ENCODE assay signal across 8 cellular contexts in the genomic region with DNA sequence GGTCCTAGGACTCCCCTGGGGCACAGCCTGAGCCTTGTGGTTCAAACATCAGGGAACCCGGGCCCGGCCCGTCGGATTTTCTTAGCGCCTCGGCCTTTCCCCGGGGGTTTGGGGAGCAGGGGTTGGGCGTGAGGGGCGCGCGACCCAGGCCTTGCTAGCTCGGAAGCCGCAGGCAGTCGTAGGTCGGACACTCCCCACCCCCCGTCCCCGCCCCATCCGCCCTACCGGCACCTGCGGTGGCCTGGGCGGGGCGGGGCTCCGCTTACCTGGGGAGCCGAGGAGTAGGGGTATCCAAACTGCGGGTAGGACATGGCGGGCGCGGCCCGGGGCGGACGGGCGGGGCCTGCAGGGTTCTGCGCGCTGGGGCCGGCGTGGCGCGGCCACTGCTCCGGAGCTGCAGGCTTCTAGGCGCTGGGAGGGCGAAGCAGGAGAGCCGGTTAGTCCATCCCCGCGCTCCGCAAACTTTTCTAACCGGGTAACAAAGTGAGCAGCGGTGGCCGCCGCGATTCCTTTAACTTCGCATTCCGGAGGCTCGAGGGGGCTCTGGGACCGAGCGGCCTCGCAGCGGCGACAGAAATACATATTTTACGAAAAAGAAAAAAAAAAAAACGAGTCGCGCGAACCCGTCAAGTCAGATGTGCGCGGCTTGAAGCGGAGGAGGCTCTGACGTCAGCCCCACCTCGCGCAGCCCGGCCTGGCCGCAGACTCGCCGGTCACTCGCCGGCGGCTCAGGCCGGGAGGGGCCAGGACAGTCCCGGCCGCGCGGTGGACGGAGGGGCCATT. TPM values are rescaled to one million over a fixed set of nuclear protein-coding genes. Genes with fewer than 3 reads are reported as not detected.
DNase-seq lines count a peak whose midpoint lies in the region; ATAC-seq, FAIRE-seq and TF ChIP-seq lines count a peak whose summit lies in the region.

Gene IRX4 (minus strand): TSS at position 589 of the 783 bp plus-strand sequence. CDS start 278 bp downstream, at position 311.

- H3K4me1 ChIP-seq in RWPE2 (ENCODE audit: insufficient read depth, poor library complexity, severe bottlenecking) (peaks cover 7% of the 10 kb centered on the region), heart right ventricle (peaks cover 0 to 33% (median 25%) of the 10 kb centered on the region in 9 donors), rectal smooth muscle tissue (ENCODE audit: control insufficient read depth, insufficient read depth, low read length) (peaks cover 2% of the 10 kb centered on the region)

- 4% methylated on average over 83 of the region's 83 CpGs for WGBS in heart right ventricle, 2 donors

- H3K4me3 ChIP-seq in RWPE2 (ENCODE audit: severe bottlenecking) (peak within 1 kb of the TSS; percentile 83), heart right ventricle (peak within 1 kb of the TSS; percentile 21 to 59 (median 45)), rectal smooth muscle tissue (ENCODE audit: low read length) (peak within 1 kb of the TSS; percentile 8)

- DNase-seq in GM03348 (ENCODE audit: low spot score) (peak; percentile 60), RWPE2 (ENCODE audit: low spot score) (peak; percentile 76), heart right ventricle (no peak), sciatic nerve (ENCODE audit: low spot score) (no peak), D721Med (ENCODE audit: insufficient read length, low spot score) (no peak)
- no peak for DNase-seq in effector CD4-positive, alpha-beta T cell

- peak; percentile 15 for ATAC-seq in RWPE2 (ENCODE audit: low read depth)
- peak in 6 of 8 donors; percentile 31 to 58 (median 46) for ATAC-seq in heart right ventricle
- no peak for ATAC-seq in sciatic nerve
- no peak for ATAC-seq in HG03469 (IDR thresholded peaks at IDR 0.05; ENCODE audit: unreplicated experiment)

- peak within 1 kb of the TSS; percentile 78 for H3K27ac ChIP-seq in RWPE2 (ENCODE audit: poor library complexity, severe bottlenecking)
- H3K27ac ChIP-seq in heart right ventricle: peak within 1 kb of the TSS in 8 of 10 donors; percentile 35 to 75 (median 52)
- no peak within 1 kb of the TSS for H3K27ac ChIP-seq in rectal smooth muscle tissue (ENCODE audit: low read depth, low read length)

- TF ChIP-seq CTCF in RWPE2 (IDR thresholded peaks at IDR 0.05; ENCODE audit: poor library complexity, severe bottlenecking): no peak
- TF ChIP-seq CTCF in heart right ventricle (IDR thresholded peaks at IDR 0.05): no peak
- no peak for TF ChIP-seq CTCF in D721Med (IDR thresholded peaks at IDR 0.05; ENCODE audit: insufficient read depth, missing control alignments)

- H3K9me3 ChIP-seq in RWPE2 (ENCODE audit: severe bottlenecking) (no peaks in the 10 kb centered on the region), heart right ventricle (no peaks in the 10 kb centered on the region)

- no peak for FAIRE-seq in D721Med (lab: Jason Lieb, UNC)

- H3K36me3 ChIP-seq in RWPE2 (ENCODE audit: low read depth) (peaks cover 27% of the 10 kb centered on the region), heart right ventricle (peaks cover 0 to 6% (median 0%) of the 10 kb centered on the region in 9 donors), rectal smooth muscle tissue (ENCODE audit: control insufficient read depth, insufficient read depth, low read length) (no peaks in the 10 kb centered on the region)

- no peak within 1 kb of the TSS for H3K9ac ChIP-seq in rectal smooth muscle tissue (ENCODE audit: low read length)

- H3K27me3 ChIP-seq in RWPE2 (ENCODE audit: insufficient read depth, poor library complexity, severe bottlenecking): no peaks in the 10 kb centered on the region
- H3K27me3 ChIP-seq in heart right ventricle: peaks cover 7 to 98% (median 96%) of the 10 kb centered on the region in 7 donors
- H3K27me3 ChIP-seq in rectal smooth muscle tissue (ENCODE audit: control insufficient read depth, insufficient read depth, low read length): peaks cover 50% of the 10 kb centered on the region

- intact Hi-C loops in heart right ventricle (cut with DNase I) (loop anchor here in 4 of 10 donors (2.0 to 10.0 kb wide), 3 partner anchors 22 to 80 kb away; partner anchors contain the start of gene NDUFS6 (in 4 of the 4)), sciatic nerve (cut with DNase I) (no loop called here)

RNA-seq across cellular contexts. Expression of gene IRX4, which starts in this region (rescaled TPM):
- total RNA-seq in heart right ventricle (10 to 100 TPM in 8 of 10 donors, 1 to 10 TPM in 2; 9.7 to 19.1 (median 11.7) TPM), sciatic nerve (not detected)
- 10 to 100 TPM in 1 of 2 donors, 1 to 10 TPM in 1; 6.1 to 10.2 TPM for polyA plus RNA-seq in heart right ventricle

Comparison
In these comparisons a context has a peak if more than half of its experiments do, and no peak if none do; other contexts are left out.
1. RNA of gene IRX4 (total RNA-seq): 9.7 to 19.1 TPM in heart right ventricle; not detected in sciatic nerve (single experiment); every median in the first group is over 10 times any median in the second.
2. DNase-seq: peak in GM03348 (single experiment) and RWPE2 (single experiment); none in heart right ventricle (0 of 2), sciatic nerve (single experiment), D721Med (single experiment) and effector CD4-positive, alpha-beta T cell (single experiment).
3. ATAC-seq: peak in RWPE2 (single experiment) and heart right ventricle (6 of 8); none in sciatic nerve (single experiment) and HG03469 (single experiment).
4. H3K4me3 ChIP-seq: peak in every context shown above with its lines; median percentile 83 in RWPE2; 45 in heart right ventricle; 8 in rectal smooth muscle tissue.